ENCODE assay signal across 1 cellular context in the genomic region with DNA sequence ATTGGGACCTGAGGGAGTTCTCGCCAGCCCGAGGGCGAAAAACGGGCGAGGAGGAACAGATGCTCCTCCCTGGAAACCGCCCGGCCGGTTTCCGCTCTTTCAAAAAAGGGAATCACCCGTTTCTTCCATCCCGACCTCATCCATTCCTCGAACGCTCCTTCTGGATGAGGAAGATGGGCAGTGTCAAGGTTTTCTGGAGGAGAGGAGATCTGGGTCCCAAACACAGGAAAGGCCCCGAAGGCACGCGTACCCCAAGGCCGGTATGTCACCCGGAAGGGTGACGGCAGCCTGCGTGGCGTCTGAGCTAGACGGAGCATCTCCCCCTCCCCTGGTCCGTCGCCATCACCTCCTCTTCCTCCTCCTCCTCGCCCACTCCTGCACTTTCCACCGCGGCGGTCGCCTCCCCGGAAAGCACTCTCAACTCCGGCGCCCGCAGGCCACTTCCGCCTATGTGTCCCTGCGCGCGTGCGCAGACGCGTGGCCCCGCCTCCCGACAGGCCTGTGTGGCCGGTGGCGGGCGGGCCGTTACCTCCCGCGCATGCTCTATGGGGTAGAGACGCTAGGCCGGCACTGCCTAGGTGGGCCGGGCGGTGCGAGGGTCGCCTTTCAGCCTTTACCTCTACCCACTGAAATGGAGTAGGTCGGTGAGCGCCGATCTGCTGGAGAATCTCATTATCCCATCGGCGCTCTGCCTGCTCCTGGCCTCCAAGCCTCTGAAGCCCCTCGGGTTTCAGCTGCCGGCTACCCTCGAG.
TF ChIP-seq lines count a peak whose summit lies in the region.

SLC35B3 (minus strand) TSS at position 453 of the 752 bp plus-strand sequence.

TF ChIP-seq in HepG2, 621 proteins besides CTCF, POLR2A, EP300 and RAD21 (continued from another document and continues in another):
- 0 out of 2 replicates have a peak, but pooled peaks have one; percentile 70 for TF ChIP-seq KIAA2018 (CRISPR knock-in tag; IDR thresholded peaks at IDR 0.05; ENCODE audit: borderline replicate concordance)
- 0 out of 2 replicates have a peak, but pooled peaks have one; percentile 33 for TF ChIP-seq ZNF503 (CRISPR knock-in tag; IDR thresholded peaks at IDR 0.05)
- no peak; the same call in 1 of the 2 replicates for TF ChIP-seq ZBTB42 (CRISPR knock-in tag; IDR thresholded peaks at IDR 0.05)
- TF ChIP-seq ZNF331 (CRISPR knock-in tag; IDR thresholded peaks at IDR 0.05): peak; percentile 65
- peak; percentile 54; the same call in 1 of the 2 replicates for TF ChIP-seq MYNN (CRISPR knock-in tag; IDR thresholded peaks at IDR 0.05; ENCODE audit: low read depth)
- TF ChIP-seq SATB2 (CRISPR knock-in tag; IDR thresholded peaks at IDR 0.05): peak; percentile 47; the same call in 1 of the 2 replicates
- no peak; the same call in 1 of the 2 replicates for TF ChIP-seq ZNF7 (CRISPR knock-in tag; IDR thresholded peaks at IDR 0.05)
- TF ChIP-seq RFX5 (IDR thresholded peaks at IDR 0.05; ENCODE audit: low read depth, low read length): peak; percentile 44; the same call in 1 of the 2 replicates
- TF ChIP-seq, protein P1, sequence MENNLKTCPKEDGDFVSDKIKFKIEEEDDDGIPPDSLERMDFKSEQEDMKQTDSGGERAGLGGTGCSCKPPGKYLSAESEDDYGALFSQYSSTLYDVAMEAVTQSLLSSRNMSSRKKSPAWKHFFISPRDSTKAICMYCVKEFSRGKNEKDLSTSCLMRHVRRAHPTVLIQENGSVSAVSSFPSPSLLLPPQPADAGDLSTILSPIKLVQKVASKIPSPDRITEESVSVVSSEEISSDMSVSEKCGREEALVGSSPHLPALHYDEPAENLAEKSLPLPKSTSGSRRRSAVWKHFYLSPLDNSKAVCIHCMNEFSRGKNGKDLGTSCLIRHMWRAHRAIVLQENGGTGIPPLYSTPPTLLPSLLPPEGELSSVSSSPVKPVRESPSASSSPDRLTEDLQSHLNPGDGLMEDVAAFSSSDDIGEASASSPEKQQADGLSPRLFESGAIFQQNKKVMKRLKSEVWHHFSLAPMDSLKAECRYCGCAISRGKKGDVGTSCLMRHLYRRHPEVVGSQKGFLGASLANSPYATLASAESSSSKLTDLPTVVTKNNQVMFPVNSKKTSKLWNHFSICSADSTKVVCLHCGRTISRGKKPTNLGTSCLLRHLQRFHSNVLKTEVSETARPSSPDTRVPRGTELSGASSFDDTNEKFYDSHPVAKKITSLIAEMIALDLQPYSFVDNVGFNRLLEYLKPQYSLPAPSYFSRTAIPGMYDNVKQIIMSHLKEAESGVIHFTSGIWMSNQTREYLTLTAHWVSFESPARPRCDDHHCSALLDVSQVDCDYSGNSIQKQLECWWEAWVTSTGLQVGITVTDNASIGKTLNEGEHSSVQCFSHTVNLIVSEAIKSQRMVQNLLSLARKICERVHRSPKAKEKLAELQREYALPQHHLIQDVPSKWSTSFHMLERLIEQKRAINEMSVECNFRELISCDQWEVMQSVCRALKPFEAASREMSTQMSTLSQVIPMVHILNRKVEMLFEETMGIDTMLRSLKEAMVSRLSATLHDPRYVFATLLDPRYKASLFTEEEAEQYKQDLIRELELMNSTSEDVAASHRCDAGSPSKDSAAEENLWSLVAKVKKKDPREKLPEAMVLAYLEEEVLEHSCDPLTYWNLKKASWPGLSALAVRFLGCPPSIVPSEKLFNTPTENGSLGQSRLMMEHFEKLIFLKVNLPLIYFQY (CRISPR knock-in tag; IDR thresholded peaks at IDR 0.05; ENCODE audit: borderline replicate concordance): no peak; the same call in none of the 2 replicates
- peak; percentile 35; the same call in 1 of the 2 replicates for TF ChIP-seq ZNF83 (CRISPR knock-in tag; IDR thresholded peaks at IDR 0.05; ENCODE audit: borderline replicate concordance)
- peak; percentile 82 for TF ChIP-seq ZNF350 (CRISPR knock-in tag; IDR thresholded peaks at IDR 0.05; ENCODE audit: borderline replicate concordance, low read depth)
- TF ChIP-seq CEBPB (IDR thresholded peaks at IDR 0.05; ENCODE audit: borderline replicate concordance, low read depth, low read length): no peak
- peak; percentile 83 for TF ChIP-seq ETV5 (CRISPR knock-in tag; IDR thresholded peaks at IDR 0.05; ENCODE audit: borderline replicate concordance)
- peak; percentile 93 for TF ChIP-seq YEATS4 (CRISPR knock-in tag; IDR thresholded peaks at IDR 0.05; ENCODE audit: borderline replicate concordance)
- TF ChIP-seq, protein P2, sequence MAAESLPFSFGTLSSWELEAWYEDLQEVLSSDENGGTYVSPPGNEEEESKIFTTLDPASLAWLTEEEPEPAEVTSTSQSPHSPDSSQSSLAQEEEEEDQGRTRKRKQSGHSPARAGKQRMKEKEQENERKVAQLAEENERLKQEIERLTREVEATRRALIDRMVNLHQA (CRISPR knock-in tag; IDR thresholded peaks at IDR 0.05): no peak
- peak; percentile 73; the same call in 1 of the 2 replicates for TF ChIP-seq IRX3 (CRISPR knock-in tag; IDR thresholded peaks at IDR 0.05; ENCODE audit: borderline replicate concordance, low read depth)
- TF ChIP-seq SETDB1 (CRISPR knock-in tag; IDR thresholded peaks at IDR 0.05; ENCODE audit: borderline replicate concordance): no peak
- no peak for TF ChIP-seq STAT6 (CRISPR knock-in tag; IDR thresholded peaks at IDR 0.05; ENCODE audit: borderline replicate concordance)
- TF ChIP-seq NCOA1 (CRISPR knock-in tag; IDR thresholded peaks at IDR 0.05): 0 out of 2 replicates have a peak, but pooled peaks have one; percentile 42
- TF ChIP-seq ZNF652 (CRISPR knock-in tag; IDR thresholded peaks at IDR 0.05; ENCODE audit: borderline replicate concordance, low read depth): 0 out of 2 replicates have a peak, but pooled peaks have one; percentile 7
- TF ChIP-seq ARNT (IDR thresholded peaks at IDR 0.05): no peak
- peak; percentile 93 for TF ChIP-seq ZNF33B (CRISPR knock-in tag; IDR thresholded peaks at IDR 0.05)
- TF ChIP-seq, protein P3, sequence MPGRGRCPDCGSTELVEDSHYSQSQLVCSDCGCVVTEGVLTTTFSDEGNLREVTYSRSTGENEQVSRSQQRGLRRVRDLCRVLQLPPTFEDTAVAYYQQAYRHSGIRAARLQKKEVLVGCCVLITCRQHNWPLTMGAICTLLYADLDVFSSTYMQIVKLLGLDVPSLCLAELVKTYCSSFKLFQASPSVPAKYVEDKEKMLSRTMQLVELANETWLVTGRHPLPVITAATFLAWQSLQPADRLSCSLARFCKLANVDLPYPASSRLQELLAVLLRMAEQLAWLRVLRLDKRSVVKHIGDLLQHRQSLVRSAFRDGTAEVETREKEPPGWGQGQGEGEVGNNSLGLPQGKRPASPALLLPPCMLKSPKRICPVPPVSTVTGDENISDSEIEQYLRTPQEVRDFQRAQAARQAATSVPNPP (CRISPR knock-in tag; IDR thresholded peaks at IDR 0.05): peak; percentile 91; the same call in 1 of the 2 replicates
- TF ChIP-seq ZSCAN12 (CRISPR knock-in tag; IDR thresholded peaks at IDR 0.05): no peak
- TF ChIP-seq PCBP1 (IDR thresholded peaks at IDR 0.05; ENCODE audit: borderline replicate concordance, low read depth, low read length): peak; percentile 88; the same call in 1 of the 2 replicates
- 0 out of 2 replicates have a peak, but pooled peaks have one; percentile 22 for TF ChIP-seq TBP (CRISPR knock-in tag; IDR thresholded peaks at IDR 0.05)
- no peak for TF ChIP-seq FOXA1 (IDR thresholded peaks at IDR 0.05)
- peak; percentile 1; the same call in 1 of the 2 replicates for TF ChIP-seq FOXA1 (CRISPR knock-in tag; IDR thresholded peaks at IDR 0.05)
- TF ChIP-seq TAF1 (CRISPR knock-in tag; IDR thresholded peaks at IDR 0.05): peak; percentile 95
- peak; percentile 78 for TF ChIP-seq PTBP1 (IDR thresholded peaks at IDR 0.05; ENCODE audit: low read depth, low read length, poor library complexity, severe bottlenecking)
- peak; percentile 80; the same call in 1 of the 2 replicates for TF ChIP-seq ZNF256 (CRISPR knock-in tag; conservative IDR thresholded peaks at IDR 0.05)
- peak; percentile 44; the same call in 1 of the 2 replicates for TF ChIP-seq FOXJ3 (CRISPR knock-in tag; IDR thresholded peaks at IDR 0.05; ENCODE audit: borderline replicate concordance)
- TF ChIP-seq ZNF724P (CRISPR knock-in tag; IDR thresholded peaks at IDR 0.05; ENCODE audit: borderline replicate concordance): peak; percentile 88; the same call in 1 of the 2 replicates
- 0 out of 2 replicates have a peak, but pooled peaks have one; percentile 64 for TF ChIP-seq ISX (CRISPR knock-in tag; conservative IDR thresholded peaks at IDR 0.05)
